In genomic region chr7:5064391-5065106, GRCh38 we compare ENCODE assay signal across 12 cellular contexts. TPM values are rescaled to one million over a fixed set of nuclear protein-coding genes. Genes with fewer than 3 reads are reported as not detected.
DNase-seq lines count a peak whose midpoint lies in the region; ATAC-seq and TF ChIP-seq lines count a peak whose summit lies in the region.
"Had no signal": no experiment of that assay in that cellular context is flagged by ENCODE, and none has a peak within 500 bp of the region (broad histone marks: within the 10 kb centered on the region; RNA-seq: fewer than 3 reads in every experiment).

No MANE protein-coding gene starts in this region.

- POLR2A ChIA-PET in activated CD4-positive, alpha-beta T cell treated with anti-CD3 and anti-CD28 coated beads for 36 hours (lab: Charles Lee) = no interaction called here

- dilution Hi-C loops in mammary epithelial cell (cut with HindIII; ENCODE audit: low sequenced_read_pairs) = no loop called here

- H3K4me2 ChIP-seq in mammary epithelial cell (ENCODE audit: insufficient read depth, low read depth, low read length) = no peak overlapping the region

- in situ Hi-C loops in mammary epithelial cell (cut with MboI; ENCODE audit: low sequenced_read_pairs in 2 of 2) = no loop called here

- H3K36me3 ChIP-seq in skeletal muscle tissue (ENCODE audit: control insufficient read depth in 3 of 3, insufficient read depth in 3 of 3, low read length in 3 of 3) (peaks cover 58 to 63% (median 59%) of the 10 kb centered on the region in 3 donors), prostate gland (peaks cover 31 to 32% of the 10 kb centered on the region in 2 donors), mammary epithelial cell (ENCODE audit: insufficient read depth, low read length) (peaks cover 28% of the 10 kb centered on the region)

- H3K4me3 ChIP-seq in skeletal muscle tissue (ENCODE audit: low read length in 3 of 3) (peak overlapping the region in 2 of 3 donors; percentile 2 to 53), prostate gland (no peak overlapping the region), mammary epithelial cell (replicated peaks in 1 of 3; ENCODE audit: insufficient read depth in 1 of 3, low read depth in 2 of 3, low read length in 3 of 3) (no peak overlapping the region)
- H3K4me3 ChIP-seq: tibial artery had no signal

- no peak overlapping the region for H2AFZ ChIP-seq in mammary epithelial cell (ENCODE audit: low read depth, low read length)

- H3K9me3 ChIP-seq in skeletal muscle tissue (ENCODE audit: control insufficient read depth in 3 of 3, low read length in 3 of 3) (peaks cover 39 to 79% (median 47%) of the 10 kb centered on the region in 3 donors), prostate gland (no peaks in the 10 kb centered on the region), mammary epithelial cell (replicated peaks; ENCODE audit: insufficient read depth, low read length) (peaks cover 78% of the 10 kb centered on the region)

- H4K20me1 ChIP-seq in mammary epithelial cell (ENCODE audit: insufficient read depth, low read length) = no peaks in the 10 kb centered on the region

- peak overlapping the region; percentile 7 for H3K4me3 Mint-ChIP-seq in activated CD4-positive, alpha-beta T cell treated with anti-CD3 and anti-CD28 coated beads for 36 hours

- 97% methylated on average over 12 of the region's 12 CpGs for WGBS in prostate gland
- 99% methylated on average over 12 of the region's 12 CpGs for whole genome bisulfite sequencing in mammary epithelial cell (ENCODE audit: low coverage, missing lambda C conversion rate)

- CTCF ChIA-PET in activated CD4-positive, alpha-beta T cell treated with anti-CD3 and anti-CD28 coated beads for 36 hours (lab: Charles Lee) = interaction anchor here (1.1 kb wide), 1 partner anchor 181 kb away, joined by 3 read pairs; the partner anchor contains the start of gene RADIL
- CTCF ChIA-PET in mammary epithelial cell (lab: Charles Lee; ENCODE audit: low non-redundant PET) = no interaction called here

- no peak for DNase-seq in activated CD4-positive, alpha-beta T cell treated with anti-CD3 and anti-CD28 coated beads for 36 hours
- DNase-seq in activated CD4-positive, alpha-beta T cell treated with anti-CD3 and anti-CD28 coated beads, Interleukin-2, amount 50 U/mL, for 4 hours = no peak
- peak; percentile 15 for DNase-seq in NCI-H69 (lab: John Stamatoyannopoulos, UW)
- DNase-seq in fibroblast of gingiva (ENCODE audit: low read depth) = peak; percentile 19
- DNase-seq in prostate gland (ENCODE audit: low spot score) = no peak
- DNase-seq in mammary epithelial cell = no peak
- DNase-seq: activated CD4-positive, alpha-beta T cell treated with anti-CD3 and anti-CD28 coated beads, Interleukin-2, amount 50 U/mL, for 48 hours; effector memory CD4-positive, alpha-beta T cell; NCI-H1694 treated with DMSO at 0.1 percent for 48 hours; tibial artery had no signal

- H3K36me3 Mint-ChIP-seq in activated CD4-positive, alpha-beta T cell treated with anti-CD3 and anti-CD28 coated beads for 36 hours (ENCODE audit: low read depth) = peaks cover 92% of the 10 kb centered on the region

- H3K27ac ChIP-seq in skeletal muscle tissue (ENCODE audit: low read depth, low read length) (no peak overlapping the region), prostate gland (no peak overlapping the region), mammary epithelial cell (ENCODE audit: insufficient read depth, low read depth, low read length) (no peak overlapping the region)
- H3K27ac ChIP-seq: tibial artery had no signal

- intact Hi-C loops in activated CD4-positive, alpha-beta T cell treated with anti-CD3 and anti-CD28 coated beads for 36 hours (cut with DNase I, micrococcal nuclease) = no loop called here
- intact Hi-C loops in prostate gland (cut with DNase I) (no loop called here), mammary epithelial cell (cut with micrococcal nuclease) (no loop called here)

- H3K27me3 ChIP-seq in skeletal muscle tissue (ENCODE audit: control insufficient read depth in 3 of 3, insufficient read depth in 3 of 3, low read length in 3 of 3) = no peaks in the 10 kb centered on the region
- no peaks in the 10 kb centered on the region for H3K27me3 ChIP-seq in prostate gland (replicated peaks; ENCODE audit: insufficient read depth)
- H3K27me3 ChIP-seq in mammary epithelial cell (ENCODE audit: insufficient read depth, low read length) = no peaks in the 10 kb centered on the region
- H3K27me3 ChIP-seq: tibial artery had no signal

- no peak overlapping the region for H3K9ac ChIP-seq in skeletal muscle tissue (ENCODE audit: low read depth in 1 of 3, low read length in 3 of 3)
- H3K9ac ChIP-seq in mammary epithelial cell (ENCODE audit: insufficient read depth, low read length) = no peak overlapping the region

- H3K79me2 ChIP-seq in mammary epithelial cell (ENCODE audit: insufficient read depth, low read length) = no peaks in the 10 kb centered on the region

- no peak for ATAC-seq in activated CD4-positive, alpha-beta T cell treated with anti-CD3 and anti-CD28 coated beads for 36 hours
- no peak for ATAC-seq in HG03432 (IDR thresholded peaks at IDR 0.05; ENCODE audit: unreplicated experiment)

- H3K27ac Mint-ChIP-seq in activated CD4-positive, alpha-beta T cell treated with anti-CD3 and anti-CD28 coated beads for 36 hours = no peak overlapping the region

- H3K4me1 ChIP-seq in skeletal muscle tissue (ENCODE audit: control insufficient read depth in 3 of 3, insufficient read depth in 3 of 3, low read length in 3 of 3) (no peaks in the 10 kb centered on the region), prostate gland (replicated peaks) (no peaks in the 10 kb centered on the region), mammary epithelial cell (ENCODE audit: insufficient read depth, low read length) (no peaks in the 10 kb centered on the region)
- H3K4me1 ChIP-seq: tibial artery had no signal

- BruUV-seq in mammary epithelial cell (replicated peaks; lab: Mats Ljungman, UMichigan) = no TSS peak

- no peaks in the 10 kb centered on the region for H3K4me1 Mint-ChIP-seq in activated CD4-positive, alpha-beta T cell treated with anti-CD3 and anti-CD28 coated beads for 36 hours

- no peaks in the 10 kb centered on the region for H3K27me3 Mint-ChIP-seq in activated CD4-positive, alpha-beta T cell treated with anti-CD3 and anti-CD28 coated beads for 36 hours

- TF ChIP-seq POLR2A in prostate gland (IDR thresholded peaks at IDR 0.05) = no peak

- H3K9me3 Mint-ChIP-seq in activated CD4-positive, alpha-beta T cell treated with anti-CD3 and anti-CD28 coated beads for 36 hours (ENCODE audit: low read depth) = peaks cover 70% of the 10 kb centered on the region

- TF ChIP-seq CTCF in prostate gland (IDR thresholded peaks at IDR 0.05) (no peak), mammary epithelial cell (conservative IDR thresholded peaks at IDR 0.05 in 1 of 2, IDR thresholded peaks at IDR 0.05 in 1 of 2; ENCODE audit: extremely low read depth in 1 of 2, insufficient read depth in 1 of 2, low read depth in 1 of 2, low read length in 2 of 2) (no peak)

RNA-seq across cellular contexts. Expression of gene RBAK, which starts 18.9 kb away (rescaled TPM):
- 10 to 100 TPM; 12.4 to 12.7 TPM for total RNA-seq in activated CD4-positive, alpha-beta T cell treated with anti-CD3 and anti-CD28 coated beads for 36 hours
- 6.3 TPM for total RNA-seq in skeletal muscle tissue
- 10 to 100 TPM; 10.6 to 11.7 TPM for total RNA-seq in prostate gland
- total RNA-seq in mammary epithelial cell = 10 to 100 TPM; 11.4 to 12.5 TPM
- polyA plus RNA-seq in mammary epithelial cell = 2.1 TPM
- polyA minus RNA-seq in mammary epithelial cell = 2.8 TPM

Comparison
In these comparisons a context has a peak if more than half of its experiments do, and no peak if none do; other contexts are left out.
1. DNase-seq: peak in NCI-H69 (single experiment) and fibroblast of gingiva (single experiment); none in activated CD4-positive, alpha-beta T cell treated with anti-CD3 and anti-CD28 coated beads for 36 hours (single experiment), activated CD4-positive, alpha-beta T cell treated with anti-CD3 and anti-CD28 coated beads, Interleukin-2, amount 50 U/mL, for 4 hours (0 of 2), prostate gland (single experiment) and mammary epithelial cell (single experiment).
2. H3K4me3 ChIP-seq: peak in skeletal muscle tissue (2 of 3); none in prostate gland (0 of 2) and mammary epithelial cell (0 of 3).